In genomic region chr10:29239569-29240472, GRCh38 we compare ENCODE assay signal across 8 cellular contexts. TPM values are rescaled to one million over a fixed set of nuclear protein-coding genes. Genes with fewer than 3 reads are reported as not detected.
A peak's percentile ranks its signal among the peaks of the same experiment; 100 is the strongest.
DNase-seq lines count a peak whose midpoint lies in the region; ATAC-seq and TF ChIP-seq lines count a peak whose summit lies in the region.

No MANE protein-coding gene starts in this region.

- H3K4me3 ChIP-seq in Caco-2 (ENCODE audit: low read depth, low read length) = no peak overlapping the region

- peaks cover 28% of the 10 kb centered on the region for H3K4me1 Mint-ChIP-seq in Caco-2 (ENCODE audit: low read depth, unreplicated experiment)

- TF ChIP-seq CTCF in Caco-2 (IDR thresholded peaks at IDR 0.05; ENCODE audit: insufficient read depth in 1 of 2, low read depth in 1 of 2, low read length in 1 of 2, severe bottlenecking in 1 of 2, unreplicated experiment in 1 of 2) = peak; percentile 79 to 87

- peaks cover 4% of the 10 kb centered on the region for H3K9me3 Mint-ChIP-seq in Caco-2 (ENCODE audit: unreplicated experiment)

- DNase-seq in Caco-2 (peak; percentile 74 to 78), HCEC 1CT (peak; percentile 2), SKM-1 treated with dmso at 0.1 percent for 144 hours (lab: John Stamatoyannopoulos, UW; ENCODE audit: unreplicated experiment) (peak; percentile 38), iPS-NIHi7 (ENCODE audit: extremely low spot score) (peak; percentile 73), activated gamma-delta T cell treated with Interleukin-2 at 50 U/mL for 16 hours (no peak), DMS79 (lab: John Stamatoyannopoulos, UW) (no peak)
- DNase-seq in activated CD8-positive, alpha-beta memory T cell treated with anti-CD3 and anti-CD28 coated beads, Interleukin-2, amount 50 U/mL, for 4 hours = no peak

- H3K4me1 ChIP-seq in Caco-2 = peaks cover 45% of the 10 kb centered on the region

- no TSS peak for BruUV-seq in Caco-2 (replicated peaks; lab: Mats Ljungman, UMichigan)

- no peaks in the 10 kb centered on the region for H3K27me3 ChIP-seq in Caco-2 (replicated peaks; ENCODE audit: control insufficient read depth, insufficient read depth, low read length)

- no peak for ATAC-seq in GM18870 (IDR thresholded peaks at IDR 0.05; ENCODE audit: unreplicated experiment)

- no peaks in the 10 kb centered on the region for H3K36me3 ChIP-seq in Caco-2 (ENCODE audit: control insufficient read depth, insufficient read depth, low read length)

- intact Hi-C loops in Caco-2 (cut with micrococcal nuclease; ENCODE audit: unreplicated experiment) = loop anchor here (1.0 to 10.0 kb wide), 6 partner anchors 35 to 563 kb away; partner anchors contain the start of gene BAMBI

- H3K4me3 Mint-ChIP-seq in Caco-2 (ENCODE audit: unreplicated experiment) = no peak overlapping the region

- no peaks in the 10 kb centered on the region for H3K9me3 ChIP-seq in Caco-2

- peaks cover 12% of the 10 kb centered on the region for H3K36me3 Mint-ChIP-seq in Caco-2 (ENCODE audit: insufficient read depth, unreplicated experiment)

- no peaks in the 10 kb centered on the region for H3K27me3 Mint-ChIP-seq in Caco-2 (ENCODE audit: insufficient read depth, unreplicated experiment)

- peak overlapping the region; percentile 55 for H3K27ac Mint-ChIP-seq in Caco-2 (ENCODE audit: unreplicated experiment)

- CTCF ChIA-PET in Caco-2 (lab: Charles Lee) = interaction anchor here (0.6 to 2.0 kb wide), 7 partner anchors 13 to 819 kb away, joined by 4 to 18 read pairs (median 6); no protein-coding TSS in a partner anchor

- POLR2A ChIA-PET in Caco-2 (lab: Charles Lee) = interaction anchor here (1.0 kb wide), 1 partner anchor 14 kb away, joined by 5 read pairs; no protein-coding TSS in a partner anchor

RNA-seq across cellular contexts. Expression of gene LYZL1, which starts 49.0 kb away (rescaled TPM):
- total RNA-seq in Caco-2 (2022) = not detected in 2 replicates

Comparison
In these comparisons a context has a peak if more than half of its experiments do, and no peak if none do; other contexts are left out.
1. DNase-seq: peak in Caco-2 (2 of 2), HCEC 1CT (single experiment), SKM-1 treated with dmso at 0.1 percent for 144 hours (single experiment) and iPS-NIHi7 (single experiment); none in activated gamma-delta T cell treated with Interleukin-2 at 50 U/mL for 16 hours (single experiment), DMS79 (single experiment) and activated CD8-positive, alpha-beta memory T cell treated with anti-CD3 and anti-CD28 coated beads, Interleukin-2, amount 50 U/mL, for 4 hours (single experiment).